Comparison of ENCODE assay signal across 8 cellular contexts in the genomic region with DNA sequence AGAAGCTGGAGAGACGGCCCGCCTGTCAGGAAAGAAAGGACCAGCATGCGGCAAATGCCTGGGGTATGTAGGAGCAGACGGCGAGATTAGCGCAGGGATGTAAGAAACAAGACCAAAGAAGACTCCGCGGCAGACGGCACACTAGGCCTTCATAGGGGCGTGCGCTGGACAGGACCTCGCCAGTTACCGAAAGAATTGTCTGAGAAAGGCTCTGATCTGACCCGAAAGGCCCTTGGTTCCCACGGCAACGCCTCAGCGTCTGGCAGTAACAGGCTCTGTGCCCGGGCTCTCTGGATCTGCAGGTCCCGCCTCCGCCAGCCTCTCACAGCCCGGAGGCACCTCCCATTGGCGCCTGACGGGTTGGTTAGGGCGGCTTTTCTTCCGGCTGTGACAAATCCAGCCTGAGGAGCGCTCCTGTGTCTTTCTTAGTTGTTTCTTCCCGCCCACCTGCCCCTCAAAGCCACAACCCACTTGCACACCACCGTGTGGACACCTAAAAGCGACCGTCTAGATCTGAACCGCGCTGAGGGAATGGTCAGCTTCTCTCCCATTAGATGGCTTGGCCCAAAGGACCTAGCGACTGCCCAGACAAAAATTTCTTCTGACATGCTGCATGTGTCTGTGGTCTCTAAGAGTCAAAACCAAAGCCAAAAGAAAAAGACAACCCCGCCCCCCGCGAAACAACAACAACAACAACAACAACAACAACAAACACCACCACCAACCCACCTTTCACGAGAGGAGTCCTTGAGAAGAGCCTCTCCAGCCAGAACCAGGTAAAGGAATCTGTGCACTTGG. TPM values are rescaled to one million over a fixed set of nuclear protein-coding genes. Genes with fewer than 3 reads are reported as not detected.
A peak's percentile ranks its signal among the peaks of the same experiment; 100 is the strongest.
DNase-seq lines count a peak whose midpoint lies in the region; TF ChIP-seq lines count a peak whose summit lies in the region.
"Not testable (repeated sequence)": the region's sequence is repeated elsewhere in the genome, so short reads cannot be mapped to it uniquely, and the experiment has no call there.

No MANE protein-coding gene starts in this region.

- not testable (repeated sequence) for H3K36me3 ChIP-seq in Loucy (ENCODE audit: insufficient read depth, low read length); hepatocyte (replicated peaks; ENCODE audit: insufficient read depth, low read depth)

- not testable (repeated sequence) for DNase-seq in CD14-positive monocyte (ENCODE audit: low spot score)
- DNase-seq in SHP77 (lab: John Stamatoyannopoulos, UW) (peak; percentile 62 to 72), dorsolateral prefrontal cortex (peak in 9 of 10 donors; percentile 49 to 82 (median 70)), hepatocyte (ENCODE audit: low spot score) (peak; percentile 53), neural crest cell (ENCODE audit: low read depth, low spot score) (peak; percentile 28)
- DNase-seq in activated T-cell treated with anti-CD3 and anti-CD28 coated beads, Interleukin-2, amount 50 U/mL, for 48 hours: peak; percentile 56 to 61
- peak; percentile 27 for DNase-seq in stimulated activated CD8-positive, alpha-beta memory T cell treated with anti-CD3 and anti-CD28 coated beads, Interleukin-12 subunit alpha, Interleukin-12 subunit beta, amount 100 ng/mL, for 4 hours (ENCODE audit: low read depth)

- H3K79me2 ChIP-seq in Loucy (ENCODE audit: insufficient read depth, low read length); hepatocyte: not testable (repeated sequence)

- peaks cover 10 to 20% (median 11%) of the 10 kb centered on the region in 3 donors for H3K27me3 Mint-ChIP-seq in CD14-positive monocyte (ENCODE audit: low read depth in 3 of 3)
- H3K27me3 Mint-ChIP-seq in neural crest cell (ENCODE audit: low read depth): not testable (repeated sequence)

- intact Hi-C loops in CD14-positive monocyte (cut with micrococcal nuclease) (loop anchor here in 1 of 2 donors (10.0 kb wide), 1 partner anchor 152 kb away; a partner anchor contains a TSS), dorsolateral prefrontal cortex (cut with DNase I) (loop anchor here (10.0 kb wide), 3 partner anchors 58 to 152 kb away; a partner anchor contains a TSS)

- H3K9me3 ChIP-seq in Loucy (ENCODE audit: insufficient read depth, low read depth, low read length); hepatocyte (ENCODE audit: low read depth): not testable (repeated sequence)

- H3F3A ChIP-seq in Loucy (ENCODE audit: low read depth): not testable (repeated sequence)

- H3K4me2 ChIP-seq in Loucy (ENCODE audit: low read depth, low read length, poor library complexity, severe bottlenecking) (peak overlapping the region; percentile 75), hepatocyte (peak overlapping the region; percentile 76)

- peak overlapping the region; percentile 25 for H3K9ac ChIP-seq in Loucy (ENCODE audit: low read depth, low read length, poor library complexity, severe bottlenecking)

- H2AFZ ChIP-seq in Loucy (ENCODE audit: low read length) (peak overlapping the region; percentile 76), hepatocyte (peak overlapping the region; percentile 73)

- not testable (repeated sequence) for H3K9me2 ChIP-seq in Loucy (replicated peaks; ENCODE audit: low read depth, low read length); hepatocyte (replicated peaks; ENCODE audit: insufficient read depth)

- H3K4me3 ChIP-seq in Loucy (ENCODE audit: low read length, poor library complexity, severe bottlenecking): peak overlapping the region; percentile 68
- H3K4me3 ChIP-seq in dorsolateral prefrontal cortex: peak overlapping the region; percentile 11 to 72 (median 52)
- not testable (repeated sequence) for H3K4me3 ChIP-seq in hepatocyte

- H3K27ac Mint-ChIP-seq in CD14-positive monocyte: peak overlapping the region in 2 of 7 donors; percentile 18 to 77
- peak overlapping the region; percentile 93 for H3K27ac Mint-ChIP-seq in neural crest cell (ENCODE audit: unreplicated experiment)

- H3K9me3 Mint-ChIP-seq in CD14-positive monocyte: peaks cover 9 to 53% (median 48%) of the 10 kb centered on the region in 7 donors
- H3K9me3 Mint-ChIP-seq in neural crest cell: not testable (repeated sequence)

- not testable (repeated sequence) for H3K27me3 ChIP-seq in Loucy (ENCODE audit: insufficient read depth, low read length, poor library complexity, severe bottlenecking); dorsolateral prefrontal cortex; hepatocyte

- H3K4me1 ChIP-seq in Loucy (ENCODE audit: insufficient read depth, low read length, poor library complexity, severe bottlenecking); hepatocyte (ENCODE audit: insufficient read depth): not testable (repeated sequence)

- H3K27ac ChIP-seq in dorsolateral prefrontal cortex (peak overlapping the region in 36 of 59 donors; percentile 13 to 84 (median 58)), hepatocyte (peak overlapping the region; percentile 1)

- TF ChIP-seq CTCF in CD14-positive monocyte (IDR thresholded peaks at IDR 0.05); Loucy (conservative IDR thresholded peaks at IDR 0.05; ENCODE audit: low read length); dorsolateral prefrontal cortex (IDR thresholded peaks at IDR 0.05 in 54 of 56, conservative IDR thresholded peaks at IDR 0.05 in 2 of 56; ENCODE audit: low read depth in 1 of 56, partially characterized antibody in 56 of 56); hepatocyte (IDR thresholded peaks at IDR 0.05; ENCODE audit: poor library complexity); neural crest cell (conservative IDR thresholded peaks at IDR 0.05): not testable (repeated sequence)

- WGBS in hepatocyte (ENCODE audit: low lambda C conversion rate, missing lambda C conversion rate): 21% methylated on average over 36 of the region's 37 CpGs

- H3K4me3 Mint-ChIP-seq in CD14-positive monocyte (peak overlapping the region; percentile 72 to 89), neural crest cell (peak overlapping the region; percentile 87)

- H3K36me3 Mint-ChIP-seq in CD14-positive monocyte; neural crest cell (ENCODE audit: low read depth): not testable (repeated sequence)

- not testable (repeated sequence) for H4K20me1 ChIP-seq in Loucy (ENCODE audit: insufficient read depth, low read length, poor library complexity, severe bottlenecking); hepatocyte (ENCODE audit: insufficient read depth, poor library complexity, severe bottlenecking)

- peaks cover 15% of the 10 kb centered on the region for H3K4me1 Mint-ChIP-seq in CD14-positive monocyte
- peaks cover 23% of the 10 kb centered on the region for H3K4me1 Mint-ChIP-seq in neural crest cell

RNA-seq across cellular contexts. Expression of a gene that starts 58.2 kb away (rescaled TPM):
- polyA plus RNA-seq in CD14-positive monocyte (1 to 10 TPM; 1.3 to 1.6 TPM), hepatocyte (1.7 and 1.9 TPM in 2 replicates)
- total RNA-seq in dorsolateral prefrontal cortex (10 to 100 TPM in 100 of 120 experiments, 1 to 10 TPM in 20; 8.0 to 20.0 (median 11.8) TPM), hepatocyte (7.3 TPM in 2 replicates), neural crest cell (8.2 and 8.4 TPM in 2 replicates)
